ENCODE assay signal across 13 cellular contexts in genomic region chr3:197328198-197328597, GRCh38.
"Had no signal": no experiment of that assay in that cellular context is flagged by ENCODE, and none has a peak within 500 bp of the region (broad histone marks: within the 10 kb centered on the region; RNA-seq: fewer than 3 reads in every experiment).

No MANE protein-coding gene starts in this region.

- H3K27me3 ChIP-seq: heart right ventricle, left lung, spleen, transverse colon had no signal

- H3K9me3 ChIP-seq: heart right ventricle, left lung, lower lobe of right lung, spleen, thoracic aorta, transverse colon had no signal

- H3K27ac ChIP-seq: heart right ventricle, left lung, lower lobe of right lung, spleen, thoracic aorta, transverse colon had no signal

- ATAC-seq: left lung; sciatic nerve; stimulated activated memory B cell treated with anti-CD40 and anti-IgM and Interleukin-4, amounts not matched to agents 10 μg/mL and 1 μg/mL and 100 μg/mL, for 72 hours had no signal

- H3K4me3 ChIP-seq: heart right ventricle, left lung, lower lobe of right lung, spleen, thoracic aorta, transverse colon had no signal

- H3K4me1 ChIP-seq: left lung, lower lobe of right lung, spleen, transverse colon had no signal

- H3K36me3 ChIP-seq: heart right ventricle, left lung, lower lobe of right lung, spleen, thoracic aorta, transverse colon had no signal

- DNase-seq: erythroblast; heart right ventricle; left lung; lower lobe of right lung; naive B cell; spleen; stimulated activated CD4-positive, alpha-beta T cell treated with anti-CD3 and anti-CD28 coated beads, Interleukin-15, amount 100 ng/mL, for 24 hours; stimulated activated CD4-positive, alpha-beta T cell treated with anti-CD3 and anti-CD28 coated beads, Interleukin-1b, Interleukin-23, amount 100 ng/mL, for 48 hours; stimulated activated CD4-positive, alpha-beta T cell treated with anti-CD3 and anti-CD28 coated beads, Interleukin-4, amount 100 ng/mL, for 24 hours; transverse colon had no signal
